In genomic region chr13:94163535-94163934, GRCh38 we compare ENCODE assay signal across 10 cellular contexts.
"Had no signal": no experiment of that assay in that cellular context is flagged by ENCODE, and none has a peak within 500 bp of the region (broad histone marks: within the 10 kb centered on the region; RNA-seq: fewer than 3 reads in every experiment).

No MANE protein-coding gene starts in this region.

- ATAC-seq: GM23338, HCT116 had no signal

- H3K27ac ChIP-seq: GM23248 had no signal

- H3K4me3 ChIP-seq: GM23248, GM23338, HAP-1 had no signal

- H3K4me1 ChIP-seq: HAP-1 had no signal

- FAIRE-seq: H1 had no signal

- H3K9me3 ChIP-seq: HAP-1 had no signal

- DNase-seq: GM23248, GOT3, H7, H9, HCEC 1CT, HFFc6 had no signal

- H3K36me3 ChIP-seq: HAP-1 had no signal
